26 cellular contexts compared by ENCODE assay signal in the genomic region with DNA sequence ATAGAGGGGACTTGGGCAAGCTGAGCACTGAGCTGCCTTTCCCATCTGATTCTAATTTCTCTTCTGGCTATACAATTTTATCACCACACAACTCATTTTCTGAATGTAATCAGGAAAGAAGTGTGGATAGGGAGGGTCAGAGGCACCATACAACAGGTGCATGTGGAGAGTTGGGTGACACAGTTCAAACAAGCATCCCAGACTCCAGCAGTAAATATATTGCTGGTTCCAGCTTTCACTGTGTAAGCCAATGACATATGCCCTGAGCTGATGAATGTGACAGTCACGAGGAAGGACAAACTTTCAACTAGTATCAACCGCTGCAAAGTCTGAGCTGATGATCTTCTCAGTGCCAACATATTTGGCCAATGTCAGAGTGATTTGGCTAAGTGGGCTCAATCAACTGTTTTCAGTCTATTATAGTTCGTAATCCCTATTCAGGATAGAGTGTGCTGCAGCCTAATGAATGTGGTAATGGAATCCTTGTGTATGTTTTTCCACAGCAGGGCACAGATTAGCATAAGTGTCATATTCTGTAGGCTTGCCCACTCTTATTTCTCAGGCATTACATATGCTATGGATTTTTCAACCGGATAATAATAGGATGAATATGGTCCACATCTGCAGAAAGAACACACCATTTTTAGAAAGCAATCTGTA.
"Had no signal": no experiment of that assay in that cellular context is flagged by ENCODE, and none has a peak within 500 bp of the region (broad histone marks: within the 10 kb centered on the region; RNA-seq: fewer than 3 reads in every experiment).

No MANE protein-coding gene starts in this region.

- H3K79me2 ChIP-seq: hepatocyte, parathyroid adenoma had no signal

- H3K36me3 ChIP-seq: esophagus squamous epithelium, suprapubic skin, tibial artery had no signal

- H3K27me3 Mint-ChIP-seq: activated naive CD8-positive, alpha-beta T cell; stimulated activated naive B cell treated with anti-CD40 and anti-IgM and Interleukin-4, amounts not matched to agents 10 μg/mL and 1 μg/mL and 100 μg/mL, for 72 hours had no signal

- H3K4me3 Mint-ChIP-seq: activated naive CD8-positive, alpha-beta T cell; naive B cell; neural crest cell; stimulated activated naive B cell treated with anti-CD40 and anti-IgM and Interleukin-4, amounts not matched to agents 10 μg/mL and 1 μg/mL and 100 μg/mL, for 72 hours had no signal

- ATAC-seq: activated CD4-positive, CD25-positive, alpha-beta regulatory T cell treated with anti-CD3 and anti-CD28 coated beads, Interleukin-2, amount 50 U/mL, for 24 hours; left ventricle myocardium superior; right cardiac atrium; stimulated activated naive B cell treated with anti-CD40 and anti-IgM and Interleukin-4, amounts not matched to agents 10 μg/mL and 1 μg/mL and 100 μg/mL, for 72 hours had no signal

- H3K4me3 ChIP-seq: esophagus squamous epithelium, hepatocyte, suprapubic skin, tibial artery had no signal

- H3K36me3 Mint-ChIP-seq: activated naive CD8-positive, alpha-beta T cell; naive B cell; stimulated activated naive B cell treated with anti-CD40 and anti-IgM and Interleukin-4, amounts not matched to agents 10 μg/mL and 1 μg/mL and 100 μg/mL, for 72 hours had no signal

- H3K4me2 ChIP-seq: hepatocyte had no signal

- H3K4me1 ChIP-seq: parathyroid adenoma, suprapubic skin, tibial artery had no signal

- H3K9me3 Mint-ChIP-seq: neural crest cell; stimulated activated naive B cell treated with anti-CD40 and anti-IgM and Interleukin-4, amounts not matched to agents 10 μg/mL and 1 μg/mL and 100 μg/mL, for 72 hours had no signal

- H3K9me3 ChIP-seq: esophagus squamous epithelium, suprapubic skin, tibial artery had no signal

- H3K27ac Mint-ChIP-seq: activated naive CD8-positive, alpha-beta T cell; naive B cell; stimulated activated naive B cell treated with anti-CD40 and anti-IgM and Interleukin-4, amounts not matched to agents 10 μg/mL and 1 μg/mL and 100 μg/mL, for 72 hours had no signal

- H3K27me3 ChIP-seq: esophagus squamous epithelium, hepatocyte had no signal

- H2AFZ ChIP-seq: hepatocyte, parathyroid adenoma had no signal

- H3K9ac ChIP-seq: parathyroid adenoma had no signal

- H3K27ac ChIP-seq: epithelial cell of prostate, esophagus squamous epithelium, hepatocyte, parathyroid adenoma, suprapubic skin, tibial artery, VCaP had no signal

- H3K4me1 Mint-ChIP-seq: naive B cell; stimulated activated naive B cell treated with anti-CD40 and anti-IgM and Interleukin-4, amounts not matched to agents 10 μg/mL and 1 μg/mL and 100 μg/mL, for 72 hours had no signal

- DNase-seq: activated CD4-positive, alpha-beta T cell treated with anti-CD3 and anti-CD28 coated beads for 48 hours; activated CD4-positive, alpha-beta T cell treated with anti-CD3 and anti-CD28 coated beads, Interleukin-2, amount 50 U/mL, for 48 hours; activated CD8-positive, alpha-beta memory T cell treated with anti-CD3 and anti-CD28 coated beads for 24 hours; activated effector memory CD4-positive, alpha-beta T cell treated with Interleukin-2 at 50 U/mL for 16 hours; activated naive CD4-positive, alpha-beta T cell treated with Interleukin-2 at 50 U/mL for 16 hours; anterior cingulate cortex; dermis blood vessel endothelial cell; effector CD4-positive, alpha-beta T cell; esophagus squamous epithelium; islet precursor cell; left ventricle myocardium superior; naive B cell; occipital lobe; right cardiac atrium; stimulated activated CD4-positive, alpha-beta T cell treated with anti-CD3 and anti-CD28 coated beads, Interleukin-15, amount 100 ng/mL, for 24 hours; stimulated activated CD4-positive, alpha-beta T cell treated with anti-CD3 and anti-CD28 coated beads, Interleukin-2, amount 100 ng/mL, for 24 hours; stimulated activated naive B cell treated with anti-CD40 and anti-IgM and Interleukin-4, amounts not matched to agents 10 μg/mL and 1 μg/mL and 100 μg/mL, for 72 hours; tibial artery had no signal
